ENCODE assay signal across 24 cellular contexts in the genomic region with DNA sequence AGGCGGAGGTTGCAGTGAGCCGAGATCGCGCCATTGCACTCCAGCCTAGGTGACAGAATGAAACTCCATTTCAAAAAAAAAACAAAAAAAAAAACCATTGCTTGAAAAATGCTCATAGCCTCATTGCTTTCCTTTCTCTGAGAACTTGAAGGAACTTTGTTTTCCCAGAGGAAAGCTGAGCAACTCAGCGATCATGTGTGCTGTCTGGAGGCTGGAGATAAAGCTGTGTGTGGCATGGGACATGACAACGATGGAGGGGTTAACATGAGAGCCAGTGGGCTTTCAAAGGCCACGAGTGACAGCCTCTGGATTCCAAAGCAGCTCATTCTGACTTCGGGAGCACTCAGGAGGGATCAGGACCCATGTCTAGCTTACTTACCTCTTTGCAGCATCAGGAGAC. TPM values are rescaled to one million over a fixed set of nuclear protein-coding genes. Genes with fewer than 3 reads are reported as not detected.
"Had no signal": no experiment of that assay in that cellular context is flagged by ENCODE, and none has a peak within 500 bp of the region (broad histone marks: within the 10 kb centered on the region; RNA-seq: fewer than 3 reads in every experiment).

No MANE protein-coding gene starts in this region.

- H3K27ac ChIP-seq: HL-60, Peyer's patch, SJCRH30 had no signal

- H3K4me1 ChIP-seq: Peyer's patch, SJCRH30 had no signal

- H3K9me3 ChIP-seq: Peyer's patch, SJCRH30 had no signal

- DNase-seq: KBM-7, MV-4-11, NCI-H1048, NCI-H1105, NCI-H1417, NCI-H1436 treated with DMSO at 0.1 percent for 48 hours, NCI-H1694 treated with DMSO at 0.1 percent for 48 hours, NCI-H1930, NCI-H2081 treated with DMSO at 0.1 percent for 48 hours, NCI-H2171, NCI-H226, NCI-H446, NCI-H510A, NCI-H524 treated with DMSO at 0.1 percent for 48 hours, NCI-H69, NCI-H774, PC-9, Peyer's patch, SHP77 treated with DMSO at 0.1 percent for 48 hours, SJCRH30 had no signal

- ATAC-seq: Right ventricle myocardium inferior, SK-N-SH treated with all-trans-retinoic acid at 6 μM for 48 hours had no signal

- H3K4me3 ChIP-seq: PC-9, Peyer's patch, SJCRH30 had no signal

- H3K27me3 ChIP-seq: Peyer's patch, SJCRH30 had no signal

RNA-seq across cellular contexts. Expression of a gene that starts 54.7 kb away (rescaled TPM):
- polyA plus RNA-seq: IgD-negative memory B cell had no signal
